9 cellular contexts compared by ENCODE assay signal in the genomic region with DNA sequence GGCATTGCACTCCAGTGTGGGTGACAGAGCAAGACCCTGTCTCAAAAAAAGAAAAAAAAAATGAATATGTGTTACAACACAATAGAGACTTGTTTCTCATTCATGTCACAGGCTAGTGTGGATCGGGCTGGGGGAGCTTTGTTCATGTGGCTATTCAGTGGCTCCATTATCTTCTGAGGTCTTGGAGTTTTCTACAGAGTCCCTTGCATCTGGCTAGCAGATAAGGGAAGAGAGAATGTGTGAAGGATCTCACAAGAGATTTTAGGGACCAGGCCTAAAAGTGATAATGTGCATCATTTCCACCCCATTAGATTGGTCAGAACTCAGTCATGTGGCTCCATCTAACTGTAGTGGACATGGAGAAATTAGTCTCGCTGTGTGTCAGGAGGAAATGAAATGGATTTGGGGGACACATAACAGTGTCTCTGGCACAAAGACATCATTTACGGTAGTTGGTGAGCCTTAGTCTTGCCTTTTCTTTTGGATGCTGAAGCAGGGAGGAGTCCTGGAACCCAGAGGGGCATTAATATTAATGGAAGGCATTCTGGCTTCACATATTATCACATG. TPM values are rescaled to one million over a fixed set of nuclear protein-coding genes. Genes with fewer than 3 reads are reported as not detected.
DNase-seq lines count a peak whose midpoint lies in the region; ATAC-seq, FAIRE-seq and TF ChIP-seq lines count a peak whose summit lies in the region.
"Had no signal": no experiment of that assay in that cellular context is flagged by ENCODE, and none has a peak within 500 bp of the region (broad histone marks: within the 10 kb centered on the region; RNA-seq: fewer than 3 reads in every experiment).

No MANE protein-coding gene starts in this region.

- TF ChIP-seq EP300 in HepG2 (IDR thresholded peaks at IDR 0.05; ENCODE audit: low read depth in 2 of 2, low read length in 2 of 2) (no peak), HepG2 (CRISPR knock-in tag; IDR thresholded peaks at IDR 0.05; ENCODE audit: borderline replicate concordance) (no peak)

- 98% methylated on average over 3 of the region's 3 CpGs for WGBS in HepG2 (ENCODE audit: low lambda C conversion rate)

- H3K36me3 Mint-ChIP-seq in activated CD4-positive, alpha-beta T cell treated with anti-CD3 and anti-CD28 coated beads, Interleukin-2, amount 10 ng/mL, durations not matched to agents 7 days and 5 days (ENCODE audit: low read depth) = peaks cover 63% of the 10 kb centered on the region
- H3K36me3 Mint-ChIP-seq in activated naive CD8-positive, alpha-beta T cell treated with anti-CD3 and anti-CD28 coated beads for 36 hours = peaks cover 66% of the 10 kb centered on the region

- no peak overlapping the region for H3K9ac ChIP-seq in HepG2 (ENCODE audit: insufficient read depth, low read depth, low read length)

- no peaks in the 10 kb centered on the region for H3K9me3 Mint-ChIP-seq in activated CD4-positive, alpha-beta T cell treated with anti-CD3 and anti-CD28 coated beads, Interleukin-2, amount 10 ng/mL, durations not matched to agents 7 days and 5 days
- H3K9me3 Mint-ChIP-seq in activated naive CD8-positive, alpha-beta T cell treated with anti-CD3 and anti-CD28 coated beads for 36 hours = no peaks in the 10 kb centered on the region

- intact Hi-C loops in HepG2 (cut with micrococcal nuclease; ENCODE audit: unreplicated experiment) = no loop called here

- CTCF ChIA-PET in activated CD4-positive, alpha-beta T cell treated with anti-CD3 and anti-CD28 coated beads, Interleukin-2, amount 10 ng/mL, durations not matched to agents 7 days and 5 days (lab: Charles Lee) = interaction anchor here (0.8 to 1.5 kb wide), 2 partner anchors 8 to 20 kb away, joined by 3 read pairs; no protein-coding TSS in a partner anchor
- CTCF ChIA-PET in HepG2 (lab: Yijun Ruan, JAX; ENCODE audit: low intra/inter-chr PET ratio, low total read pairs) = no interaction called here

- FAIRE-seq in HepG2 (lab: Jason Lieb, UNC) = no peak

- H3K36me3 ChIP-seq in HepG2 (replicated peaks in 1 of 2; ENCODE audit: control insufficient read depth in 1 of 2, insufficient read depth in 2 of 2, low read length in 2 of 2) (peaks cover 5 to 37% of the 10 kb centered on the region in 2 experiments; a peak in 4 of 5 replicates), WERI-Rb-1 (no peaks in the 10 kb centered on the region)
- H3K36me3 ChIP-seq: cardiac muscle cell had no signal

- no peaks in the 10 kb centered on the region for H3K9me3 ChIP-seq in HepG2 (ENCODE audit: low read length)
- no peaks in the 10 kb centered on the region for H3K9me3 ChIP-seq in WERI-Rb-1 (ENCODE audit: severe bottlenecking)

- no peak for ATAC-seq in HepG2

- no peak overlapping the region for H2AFZ ChIP-seq in HepG2 (ENCODE audit: low read length)

- H3K27ac ChIP-seq in HepG2 (ENCODE audit: extremely low read length, insufficient read depth, low read length) (peak overlapping the region; percentile 91), temporal lobe (ENCODE audit: low read depth, low read length) (peak overlapping the region; percentile 22), WERI-Rb-1 (no peak overlapping the region)
- H3K27ac ChIP-seq: cardiac muscle cell had no signal

- peak overlapping the region; percentile 52 for H3K27ac Mint-ChIP-seq in activated CD4-positive, alpha-beta T cell treated with anti-CD3 and anti-CD28 coated beads, Interleukin-2, amount 10 ng/mL, durations not matched to agents 7 days and 5 days
- peak overlapping the region; percentile 74 for H3K27ac Mint-ChIP-seq in activated naive CD8-positive, alpha-beta T cell treated with anti-CD3 and anti-CD28 coated beads for 36 hours

- H3K79me2 ChIP-seq in HepG2 (ENCODE audit: insufficient read depth, low read length) = peaks cover 3% of the 10 kb centered on the region

- peaks cover 26% of the 10 kb centered on the region for H3K4me1 Mint-ChIP-seq in activated CD4-positive, alpha-beta T cell treated with anti-CD3 and anti-CD28 coated beads, Interleukin-2, amount 10 ng/mL, durations not matched to agents 7 days and 5 days
- peaks cover 34% of the 10 kb centered on the region for H3K4me1 Mint-ChIP-seq in activated naive CD8-positive, alpha-beta T cell treated with anti-CD3 and anti-CD28 coated beads for 36 hours

- TF ChIP-seq CTCF in HepG2 (CRISPR knock-in tag; IDR thresholded peaks at IDR 0.05) (no peak), WERI-Rb-1 (IDR thresholded peaks at IDR 0.05; ENCODE audit: low read depth, low read length) (no peak)

- H3K4me3 ChIP-seq in HepG2 (replicated peaks in 1 of 3; ENCODE audit: insufficient read depth in 1 of 3, low read depth in 2 of 3, low read length in 3 of 3) = no peak overlapping the region
- H3K4me3 ChIP-seq in WERI-Rb-1 (ENCODE audit: low read depth, low read length) = no peak overlapping the region
- H3K4me3 ChIP-seq: cardiac muscle cell had no signal

- POLR2A ChIA-PET in activated CD4-positive, alpha-beta T cell treated with anti-CD3 and anti-CD28 coated beads, Interleukin-2, amount 10 ng/mL, durations not matched to agents 7 days and 5 days (lab: Charles Lee) = no interaction called here
- POLR2A ChIA-PET in HepG2 (lab: Yijun Ruan, JAX) = interaction anchor here (1.0 to 5.7 kb wide), 3 partner anchors 32 to 261 kb away, joined by 3 to 75 read pairs (median 3); partner anchors contain the start of genes CASP10, CFLAR and NIF3L1

- in situ Hi-C loops in HepG2 (cut with HindIII; ENCODE audit: extremely low pct_ligation_motif_present, low pct_unique_long_range_greater_than_20kb) = no loop called here

- no TSS peak for BruUV-seq in HepG2 (replicated peaks; lab: Mats Ljungman, UMichigan)

- H4K20me1 ChIP-seq in HepG2 (ENCODE audit: insufficient read depth, low read length) = no peaks in the 10 kb centered on the region

- no peak for DNase-seq in activated CD4-positive, alpha-beta T cell treated with anti-CD3 and anti-CD28 coated beads, Interleukin-2, amount 10 ng/mL, durations not matched to agents 7 days and 5 days
- no peak for DNase-seq in activated CD4-positive, alpha-beta T cell treated with anti-CD3 and anti-CD28 coated beads for 4 hours
- DNase-seq in activated naive CD8-positive, alpha-beta T cell treated with anti-CD3 and anti-CD28 coated beads for 36 hours = no peak
- DNase-seq in HepG2 (ENCODE audit: low spot score) = no peak
- DNase-seq in iPS-NIHi7 (ENCODE audit: extremely low spot score) = no peak
- DNase-seq in stimulated activated naive CD4-positive, alpha-beta T cell (lab: John Stamatoyannopoulos, UW) = no peak
- no peak for DNase-seq in WERI-Rb-1

- no peak for TF ChIP-seq RAD21 in HepG2 (CRISPR knock-in tag; IDR thresholded peaks at IDR 0.05)

- H3K4me3 Mint-ChIP-seq in activated CD4-positive, alpha-beta T cell treated with anti-CD3 and anti-CD28 coated beads, Interleukin-2, amount 10 ng/mL, durations not matched to agents 7 days and 5 days = no peak overlapping the region
- no peak overlapping the region for H3K4me3 Mint-ChIP-seq in activated naive CD8-positive, alpha-beta T cell treated with anti-CD3 and anti-CD28 coated beads for 36 hours

- H3K4me1 ChIP-seq in HepG2 (ENCODE audit: insufficient read depth, low read length) = peaks cover 39% of the 10 kb centered on the region

- H3K27me3 Mint-ChIP-seq in activated CD4-positive, alpha-beta T cell treated with anti-CD3 and anti-CD28 coated beads, Interleukin-2, amount 10 ng/mL, durations not matched to agents 7 days and 5 days = no peaks in the 10 kb centered on the region
- no peaks in the 10 kb centered on the region for H3K27me3 Mint-ChIP-seq in activated naive CD8-positive, alpha-beta T cell treated with anti-CD3 and anti-CD28 coated beads for 36 hours

- H3K4me2 ChIP-seq in HepG2 (ENCODE audit: low read depth, low read length) = no peak overlapping the region

- no peak for TF ChIP-seq POLR2A in HepG2 (IDR thresholded peaks at IDR 0.05; ENCODE audit: insufficient read depth in 1 of 2, low read depth in 2 of 2, low read length in 2 of 2)

- H3K27me3 ChIP-seq in HepG2 (ENCODE audit: control insufficient read depth in 1 of 2, insufficient read depth in 2 of 2, low read length in 2 of 2) (no peaks in the 10 kb centered on the region), WERI-Rb-1 (ENCODE audit: insufficient read depth, low read depth, severe bottlenecking) (no peaks in the 10 kb centered on the region)
- H3K27me3 ChIP-seq: cardiac muscle cell had no signal

RNA-seq across cellular contexts. Expression of gene CASP10, which starts 32.4 kb away (rescaled TPM):
- 10 to 100 TPM; 45.0 to 49.6 TPM for total RNA-seq in activated CD4-positive, alpha-beta T cell treated with anti-CD3 and anti-CD28 coated beads, Interleukin-2, amount 10 ng/mL, durations not matched to agents 7 days and 5 days
- 10 to 100 TPM; 25.5 to 26.5 TPM for total RNA-seq in activated naive CD8-positive, alpha-beta T cell treated with anti-CD3 and anti-CD28 coated beads for 36 hours
- total RNA-seq in HepG2 (2016; rRNA removed; fragmentation: Illumina TruSeq; extraction: Trizol) (22.2 and 31.1 TPM in 2 replicates), temporal lobe (2.0 TPM)
- total RNA-seq in HepG2 (2016; cell fraction: cytosol; rRNA removed; fragmentation: Illumina TruSeq; extraction: Trizol; ENCODE audit: low read depth) = 1.6 and 2.2 TPM in 2 replicates
- 22.9 and 30.3 TPM in 2 replicates for total RNA-seq in HepG2 (2016; cell fraction: insoluble cytoplasmic fraction; rRNA removed; fragmentation: Illumina TruSeq; extraction: Trizol)
- 6.6 and 8.3 TPM in 2 replicates for total RNA-seq in HepG2 (2016; cell fraction: membrane; rRNA removed; fragmentation: Illumina TruSeq; extraction: Trizol)
- 26.9 and 27.1 TPM in 2 replicates for total RNA-seq in HepG2 (2016; cell fraction: nucleus; rRNA removed; fragmentation: Illumina TruSeq; extraction: Trizol)
- 23.8 and 25.1 TPM in 2 replicates for polyA plus RNA-seq in HepG2 (2011; rRNA removed)
- polyA plus RNA-seq in HepG2 (2011; cell fraction: cytosol; rRNA removed) = 12.7 and 16.6 TPM in 2 replicates
- polyA plus RNA-seq in HepG2 (2011; cell fraction: nucleus; rRNA removed) = 24.5 and 34.7 TPM in 2 replicates
- polyA plus RNA-seq in HepG2 (2012) = 11.2 and 17.0 TPM in 2 replicates
- 0.84 and 1.2 TPM in 2 replicates for polyA plus RNA-seq in HepG2 (2016; cell fraction: cytosol; fragmentation: Illumina TruSeq; extraction: Trizol; ENCODE audit: low read depth)
- 14.4 and 15.3 TPM in 2 replicates for polyA plus RNA-seq in HepG2 (2016; cell fraction: insoluble cytoplasmic fraction; fragmentation: Illumina TruSeq; extraction: Trizol; ENCODE audit: low read depth)
- polyA plus RNA-seq in HepG2 (2016; cell fraction: membrane; fragmentation: Illumina TruSeq; extraction: Trizol; ENCODE audit: low read depth) = 1.9 and 2.2 TPM in 2 replicates
- polyA plus RNA-seq in HepG2 (2016; cell fraction: nucleus; fragmentation: Illumina TruSeq; extraction: Trizol; ENCODE audit: insufficient read depth, low read depth) = 20.1 and 22.5 TPM in 2 replicates
- 7.9 and 31.1 TPM in 2 replicates for polyA minus RNA-seq in HepG2 (2011; rRNA and poly(A)+ RNA removed; ENCODE audit: low replicate concordance)
- 14.6 and 20.1 TPM in 2 replicates for polyA minus RNA-seq in HepG2 (2011; cell fraction: cytosol; rRNA and poly(A)+ RNA removed)
- 47.4 and 79.1 TPM in 2 replicates for polyA minus RNA-seq in HepG2 (2011; cell fraction: nucleus; rRNA and poly(A)+ RNA removed)

RNA-seq across cellular contexts. Expression of gene CFLAR, which starts 34.6 kb away (rescaled TPM):
- total RNA-seq in activated CD4-positive, alpha-beta T cell treated with anti-CD3 and anti-CD28 coated beads, Interleukin-2, amount 10 ng/mL, durations not matched to agents 7 days and 5 days = 100 to 1,000 TPM in 1 of 2 experiments, 10 to 100 TPM in 1; 98.4 to 106 TPM
- 100 to 1,000 TPM; 190 to 198 TPM for total RNA-seq in activated naive CD8-positive, alpha-beta T cell treated with anti-CD3 and anti-CD28 coated beads for 36 hours
- total RNA-seq in HepG2 (2016; rRNA removed; fragmentation: Illumina TruSeq; extraction: Trizol) = 92.1 and 109 TPM in 2 replicates
- total RNA-seq in HepG2 (2016; cell fraction: cytosol; rRNA removed; fragmentation: Illumina TruSeq; extraction: Trizol; ENCODE audit: low read depth) = 30.7 and 32.1 TPM in 2 replicates
- 93.7 and 102 TPM in 2 replicates for total RNA-seq in HepG2 (2016; cell fraction: insoluble cytoplasmic fraction; rRNA removed; fragmentation: Illumina TruSeq; extraction: Trizol)
- 40.1 and 45.4 TPM in 2 replicates for total RNA-seq in HepG2 (2016; cell fraction: membrane; rRNA removed; fragmentation: Illumina TruSeq; extraction: Trizol)
- 117 and 122 TPM in 2 replicates for total RNA-seq in HepG2 (2016; cell fraction: nucleus; rRNA removed; fragmentation: Illumina TruSeq; extraction: Trizol)
- 37.3 and 43.8 TPM in 2 replicates for polyA plus RNA-seq in HepG2 (2011; rRNA removed)
- polyA plus RNA-seq in HepG2 (2011; cell fraction: cytosol; rRNA removed) = 20.7 and 26.9 TPM in 2 replicates
- polyA plus RNA-seq in HepG2 (2011; cell fraction: nucleus; rRNA removed) = 67.5 and 77.8 TPM in 2 replicates
- 46.4 and 55.2 TPM in 2 replicates for polyA plus RNA-seq in HepG2 (2012)
- 12.3 and 18.6 TPM in 2 replicates for polyA plus RNA-seq in HepG2 (2016; cell fraction: cytosol; fragmentation: Illumina TruSeq; extraction: Trizol; ENCODE audit: low read depth)
- 85.8 and 89.0 TPM in 2 replicates for polyA plus RNA-seq in HepG2 (2016; cell fraction: insoluble cytoplasmic fraction; fragmentation: Illumina TruSeq; extraction: Trizol; ENCODE audit: low read depth)
- polyA plus RNA-seq in HepG2 (2016; cell fraction: membrane; fragmentation: Illumina TruSeq; extraction: Trizol; ENCODE audit: low read depth) = 27.6 and 32.5 TPM in 2 replicates
- 97.6 and 113 TPM in 2 replicates for polyA plus RNA-seq in HepG2 (2016; cell fraction: nucleus; fragmentation: Illumina TruSeq; extraction: Trizol; ENCODE audit: insufficient read depth, low read depth)
- polyA minus RNA-seq in HepG2 (2011; rRNA and poly(A)+ RNA removed; ENCODE audit: low replicate concordance) = 26.0 and 106 TPM in 2 replicates
- 21.5 and 23.9 TPM in 2 replicates for polyA minus RNA-seq in HepG2 (2011; cell fraction: cytosol; rRNA and poly(A)+ RNA removed)
- 213 and 290 TPM in 2 replicates for polyA minus RNA-seq in HepG2 (2011; cell fraction: nucleus; rRNA and poly(A)+ RNA removed)
- 26.6 TPM for total RNA-seq in temporal lobe
